ENCODE assay signal across 12 cellular contexts in genomic region chr19:18172331-18173053, GRCh38. TPM values are rescaled to one million over a fixed set of nuclear protein-coding genes. Genes with fewer than 3 reads are reported as not detected.
DNase-seq lines count a peak whose midpoint lies in the region; ATAC-seq and TF ChIP-seq lines count a peak whose summit lies in the region.
"Had no signal": no experiment of that assay in that cellular context is flagged by ENCODE, and none has a peak within 500 bp of the region (broad histone marks: within the 10 kb centered on the region; RNA-seq: fewer than 3 reads in every experiment).

No MANE protein-coding gene starts in this region.

- ATAC-seq in stimulated activated memory B cell treated with anti-CD40 and anti-IgM and Interleukin-4, amounts not matched to agents 10 μg/mL and 1 μg/mL and 100 μg/mL, for 72 hours, result no peak

- H3K9me3 ChIP-seq in OCI-LY3 (ENCODE audit: insufficient read depth, low read length) (no peaks in the 10 kb centered on the region), esophagus squamous epithelium (no peaks in the 10 kb centered on the region)
- H3K9me3 ChIP-seq: A549 had no signal

- peak overlapping the region; percentile 89 for H3K4me2 ChIP-seq in OCI-LY3 (ENCODE audit: low read length)

- peak overlapping the region; percentile 88 for H3K9ac ChIP-seq in OCI-LY3 (ENCODE audit: low read length)

- H3K36me3 ChIP-seq in OCI-LY3 (replicated peaks; ENCODE audit: low read depth, low read length) (peaks cover 49% of the 10 kb centered on the region), esophagus squamous epithelium (peaks cover 8 to 34% (median 10%) of the 10 kb centered on the region in 3 donors)

- H3K4me3 ChIP-seq in OCI-LY3 (ENCODE audit: low read length), result peak overlapping the region; percentile 84
- H3K4me3 ChIP-seq in esophagus squamous epithelium, result no peak overlapping the region
- H3K4me3 ChIP-seq: lung had no signal

- no peak for TF ChIP-seq POLR2A in esophagus squamous epithelium (IDR thresholded peaks at IDR 0.05)

- peaks cover 39% of the 10 kb centered on the region for H3K79me2 ChIP-seq in OCI-LY3 (ENCODE audit: low read length)

- H2AFZ ChIP-seq in OCI-LY3 (ENCODE audit: low read depth, low read length), result no peak overlapping the region

- no peaks in the 10 kb centered on the region for H3K27me3 Mint-ChIP-seq in T-helper 1 cell treated with Interleukin-12 subunit alpha and Interleukin-12 subunit beta and Interleukin-4 antibody, amounts not matched to agents 30 μg/mL and 1 μg/mL, for 36 hours (ENCODE audit: low read depth)
- no peaks in the 10 kb centered on the region for H3K27me3 Mint-ChIP-seq in stimulated activated memory B cell treated with anti-CD40 and anti-IgM and Interleukin-4, amounts not matched to agents 10 μg/mL and 1 μg/mL and 100 μg/mL, for 72 hours

- no peak for DNase-seq in T-helper 1 cell
- DNase-seq in esophagus squamous epithelium (lab: John Stamatoyannopoulos, UW), result no peak
- DNase-seq in NCI-H146 treated with DMSO at 0.1 percent for 48 hours (lab: John Stamatoyannopoulos, UW; ENCODE audit: unreplicated experiment), result no peak
- no peak for DNase-seq in superior temporal gyrus (ENCODE audit: extremely low spot score)
- no peak for DNase-seq in SW480 (ENCODE audit: low spot score)
- DNase-seq: cerebellar nuclear complex, foreskin fibroblast had no signal

- H3K4me3 Mint-ChIP-seq in T-helper 1 cell treated with Interleukin-12 subunit alpha and Interleukin-12 subunit beta and Interleukin-4 antibody, amounts not matched to agents 30 μg/mL and 1 μg/mL, for 36 hours, result peak overlapping the region; percentile 63
- H3K4me3 Mint-ChIP-seq in stimulated activated memory B cell treated with anti-CD40 and anti-IgM and Interleukin-4, amounts not matched to agents 10 μg/mL and 1 μg/mL and 100 μg/mL, for 72 hours, result peak overlapping the region; percentile 94

- whole genome bisulfite sequencing in esophagus squamous epithelium, 2 donors, result 82 to 86% methylated on average over 6 to 7 of the region's 7 CpGs

- intact Hi-C loops in esophagus squamous epithelium (cut with DNase I), result no loop called here

- TF ChIP-seq CTCF in OCI-LY3 (IDR thresholded peaks at IDR 0.05; ENCODE audit: low read depth, low read length) (no peak), esophagus squamous epithelium (IDR thresholded peaks at IDR 0.05) (no peak)

- H3K36me3 Mint-ChIP-seq in T-helper 1 cell treated with Interleukin-12 subunit alpha and Interleukin-12 subunit beta and Interleukin-4 antibody, amounts not matched to agents 30 μg/mL and 1 μg/mL, for 36 hours (ENCODE audit: low read depth), result peaks cover 22% of the 10 kb centered on the region
- peaks cover 50% of the 10 kb centered on the region for H3K36me3 Mint-ChIP-seq in stimulated activated memory B cell treated with anti-CD40 and anti-IgM and Interleukin-4, amounts not matched to agents 10 μg/mL and 1 μg/mL and 100 μg/mL, for 72 hours

- peaks cover 21% of the 10 kb centered on the region for H4K20me1 ChIP-seq in OCI-LY3 (ENCODE audit: insufficient read depth, low read length)

- no peaks in the 10 kb centered on the region for H3K9me3 Mint-ChIP-seq in T-helper 1 cell treated with Interleukin-12 subunit alpha and Interleukin-12 subunit beta and Interleukin-4 antibody, amounts not matched to agents 30 μg/mL and 1 μg/mL, for 36 hours
- no peaks in the 10 kb centered on the region for H3K9me3 Mint-ChIP-seq in stimulated activated memory B cell treated with anti-CD40 and anti-IgM and Interleukin-4, amounts not matched to agents 10 μg/mL and 1 μg/mL and 100 μg/mL, for 72 hours

- no peaks in the 10 kb centered on the region for H3K27me3 ChIP-seq in OCI-LY3 (ENCODE audit: low read depth, low read length)
- H3K27me3 ChIP-seq in esophagus squamous epithelium, result no peaks in the 10 kb centered on the region

- H3K27ac Mint-ChIP-seq in T-helper 1 cell treated with Interleukin-12 subunit alpha and Interleukin-12 subunit beta and Interleukin-4 antibody, amounts not matched to agents 30 μg/mL and 1 μg/mL, for 36 hours, result peak overlapping the region; percentile 62
- peak overlapping the region; percentile 92 for H3K27ac Mint-ChIP-seq in stimulated activated memory B cell treated with anti-CD40 and anti-IgM and Interleukin-4, amounts not matched to agents 10 μg/mL and 1 μg/mL and 100 μg/mL, for 72 hours

- peaks cover 23% of the 10 kb centered on the region for H3K4me1 Mint-ChIP-seq in T-helper 1 cell treated with Interleukin-12 subunit alpha and Interleukin-12 subunit beta and Interleukin-4 antibody, amounts not matched to agents 30 μg/mL and 1 μg/mL, for 36 hours (ENCODE audit: low read depth)
- peaks cover 79% of the 10 kb centered on the region for H3K4me1 Mint-ChIP-seq in stimulated activated memory B cell treated with anti-CD40 and anti-IgM and Interleukin-4, amounts not matched to agents 10 μg/mL and 1 μg/mL and 100 μg/mL, for 72 hours

- peaks cover 65% of the 10 kb centered on the region for H3K4me1 ChIP-seq in OCI-LY3 (ENCODE audit: low read length)
- peaks cover 7 to 39% (median 14%) of the 10 kb centered on the region in 3 donors for H3K4me1 ChIP-seq in esophagus squamous epithelium

- H3K27ac ChIP-seq in OCI-LY3 (ENCODE audit: low read length) (peak overlapping the region; percentile 96), esophagus squamous epithelium (peak overlapping the region; percentile 67 to 80 (median 72))

RNA-seq across cellular contexts. Expression of gene IFI30, which starts 1.1 kb away (rescaled TPM):
- 10 to 100 TPM; 11.3 to 90.5 (median 25.7) TPM for total RNA-seq in esophagus squamous epithelium

RNA-seq across cellular contexts. Expression of gene PIK3R2, which starts 19.5 kb away (rescaled TPM):
- total RNA-seq in esophagus squamous epithelium, result 10 to 100 TPM; 20.4 to 42.1 (median 29.1) TPM

RNA-seq across cellular contexts. Expression of gene MPV17L2, which starts 20.5 kb away (rescaled TPM):
- 10 to 100 TPM; 10.6 to 23.5 (median 14.0) TPM for total RNA-seq in esophagus squamous epithelium

RNA-seq across cellular contexts. Expression of gene RAB3A, which starts 31.4 kb away (rescaled TPM):
- total RNA-seq in esophagus squamous epithelium, result under 1 TPM in 3 of 4 donors, not detected in 1; 0.30 to 0.76 (median 0.44) TPM

RNA-seq across cellular contexts. Expression of gene PDE4C, which starts 53.7 kb away (rescaled TPM):
- under 1 TPM in 1 of 4 donors, not detected in 3; 0.76 TPM for total RNA-seq in esophagus squamous epithelium
